14 cellular contexts compared by ENCODE assay signal in the genomic region with DNA sequence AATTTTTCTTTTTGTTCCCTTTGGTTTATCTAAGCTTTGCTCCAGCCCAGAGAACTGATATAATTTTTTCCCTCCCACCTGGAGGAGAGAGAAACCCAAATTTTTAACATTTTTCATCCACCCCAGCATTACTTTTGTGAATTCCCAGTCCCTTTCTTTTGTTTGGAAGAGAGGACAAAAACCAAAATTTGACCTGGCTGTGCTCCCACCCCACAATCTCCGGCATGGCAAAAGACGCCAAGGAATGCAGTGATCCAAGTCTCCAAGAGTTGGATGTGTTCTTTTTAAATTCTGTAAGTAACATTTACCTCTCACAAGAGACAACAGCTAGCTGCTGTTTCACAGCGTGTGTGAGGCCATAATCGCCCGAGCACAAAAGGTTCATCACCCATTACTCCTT. TPM values are rescaled to one million over a fixed set of nuclear protein-coding genes. Genes with fewer than 3 reads are reported as not detected.
DNase-seq lines count a peak whose midpoint lies in the region; ATAC-seq, FAIRE-seq and TF ChIP-seq lines count a peak whose summit lies in the region.
"Had no signal": no experiment of that assay in that cellular context is flagged by ENCODE, and none has a peak within 500 bp of the region (broad histone marks: within the 10 kb centered on the region; RNA-seq: fewer than 3 reads in every experiment).

No MANE protein-coding gene starts in this region.

- in situ Hi-C loops in HepG2 (cut with HindIII; ENCODE audit: extremely low pct_ligation_motif_present, low pct_unique_long_range_greater_than_20kb): no loop called here

- H4K20me1 ChIP-seq in HepG2 (ENCODE audit: insufficient read depth, low read length): no peaks in the 10 kb centered on the region

- TF ChIP-seq POLR2A in HepG2 (IDR thresholded peaks at IDR 0.05; ENCODE audit: insufficient read depth in 1 of 2, low read depth in 2 of 2, low read length in 2 of 2) (no peak), right lobe of liver (IDR thresholded peaks at IDR 0.05) (no peak)

- peaks cover 69% of the 10 kb centered on the region for H3K4me1 ChIP-seq in HepG2 (ENCODE audit: insufficient read depth, low read length)
- H3K4me1 ChIP-seq in right lobe of liver: no peaks in the 10 kb centered on the region
- no peaks in the 10 kb centered on the region for H3K4me1 ChIP-seq in aorta (ENCODE audit: control insufficient read depth in 1 of 2, insufficient read depth in 2 of 2, low read length in 2 of 2)
- H3K4me1 ChIP-seq: lower lobe of right lung had no signal

- CTCF ChIA-PET in HepG2 (lab: Yijun Ruan, JAX; ENCODE audit: low intra/inter-chr PET ratio, low total read pairs): no interaction called here

- peak overlapping the region; percentile 72 for H3K4me3 Mint-ChIP-seq in osteocyte (ENCODE audit: unreplicated experiment)
- H3K4me3 Mint-ChIP-seq: activated CD4-positive, alpha-beta memory T cell treated with anti-CD3 and anti-CD28 coated beads for 36 hours; activated naive CD4-positive, alpha-beta T cell treated with anti-CD3 and anti-CD28 coated beads, Interleukin-2, amount 50 U/mL, for 24 hours had no signal

- no peaks in the 10 kb centered on the region for H3K36me3 Mint-ChIP-seq in osteocyte (ENCODE audit: unreplicated experiment)
- H3K36me3 Mint-ChIP-seq: activated CD4-positive, alpha-beta memory T cell treated with anti-CD3 and anti-CD28 coated beads for 36 hours; activated naive CD4-positive, alpha-beta T cell treated with anti-CD3 and anti-CD28 coated beads, Interleukin-2, amount 50 U/mL, for 24 hours had no signal

- H3K27ac Mint-ChIP-seq in osteocyte (ENCODE audit: unreplicated experiment): peak overlapping the region; percentile 98
- H3K27ac Mint-ChIP-seq: activated CD4-positive, alpha-beta memory T cell treated with anti-CD3 and anti-CD28 coated beads for 36 hours; activated naive CD4-positive, alpha-beta T cell treated with anti-CD3 and anti-CD28 coated beads, Interleukin-2, amount 50 U/mL, for 24 hours had no signal

- peak overlapping the region; percentile 18; the same call in 1 of the 2 replicates for H3K9ac ChIP-seq in HepG2 (ENCODE audit: insufficient read depth, low read depth, low read length)

- H3K4me3 ChIP-seq in HepG2 (replicated peaks in 1 of 3; ENCODE audit: insufficient read depth in 1 of 3, low read depth in 2 of 3, low read length in 3 of 3) (no peak overlapping the region), right lobe of liver (no peak overlapping the region), fibroblast of the aortic adventitia (ENCODE audit: low read depth, low read length) (peak overlapping the region; percentile 34), aorta (ENCODE audit: low read length in 2 of 2) (peak overlapping the region in 1 of 2 donors; percentile 16)
- H3K4me3 ChIP-seq: lower lobe of right lung had no signal

- no peak overlapping the region for H3K4me2 ChIP-seq in HepG2 (ENCODE audit: low read depth, low read length)

- H3K9me3 ChIP-seq in HepG2 (ENCODE audit: low read length): no peaks in the 10 kb centered on the region
- no peaks in the 10 kb centered on the region for H3K9me3 ChIP-seq in right lobe of liver
- H3K9me3 ChIP-seq in aorta (ENCODE audit: control insufficient read depth, low read length): no peaks in the 10 kb centered on the region
- H3K9me3 ChIP-seq: lower lobe of right lung had no signal

- H3K27me3 ChIP-seq in HepG2 (ENCODE audit: control insufficient read depth in 1 of 2, insufficient read depth in 2 of 2, low read length in 2 of 2) (no peaks in the 10 kb centered on the region), right lobe of liver (peaks cover 0 to 4% of the 10 kb centered on the region in 2 donors), aorta (ENCODE audit: control insufficient read depth in 1 of 2, insufficient read depth in 2 of 2, low read length in 1 of 2) (no peaks in the 10 kb centered on the region)

- TF ChIP-seq EP300 in HepG2 (IDR thresholded peaks at IDR 0.05; ENCODE audit: low read depth in 2 of 2, low read length in 2 of 2) (no peak), HepG2 (CRISPR knock-in tag; IDR thresholded peaks at IDR 0.05; ENCODE audit: borderline replicate concordance) (no peak)

- DNase-seq in HepG2 (ENCODE audit: low spot score): no peak
- no peak for DNase-seq in right lobe of liver
- peak; percentile 68 for DNase-seq in fibroblast of the aortic adventitia (ENCODE audit: low read depth)
- no peak for DNase-seq in osteocyte (ENCODE audit: extremely low spot score, unreplicated experiment)
- DNase-seq in aorta: no peak
- no peak for DNase-seq in stimulated activated CD4-positive, alpha-beta T cell treated with anti-CD3 and anti-CD28 coated beads, Interleukin-1b, Interleukin-23, amount 100 ng/mL, for 48 hours
- no peak for DNase-seq in HPDE6-E6E7 (ENCODE audit: extremely low spot score)
- DNase-seq: activated CD4-positive, alpha-beta memory T cell treated with anti-CD3 and anti-CD28 coated beads for 36 hours; DMS53; lower lobe of right lung; PC-3 had no signal

- no peaks in the 10 kb centered on the region for H3K27me3 Mint-ChIP-seq in osteocyte (ENCODE audit: unreplicated experiment)
- H3K27me3 Mint-ChIP-seq: activated CD4-positive, alpha-beta memory T cell treated with anti-CD3 and anti-CD28 coated beads for 36 hours; activated naive CD4-positive, alpha-beta T cell treated with anti-CD3 and anti-CD28 coated beads, Interleukin-2, amount 50 U/mL, for 24 hours had no signal

- no peaks in the 10 kb centered on the region for H3K36me3 ChIP-seq in HepG2 (replicated peaks in 1 of 2; ENCODE audit: control insufficient read depth in 1 of 2, insufficient read depth in 2 of 2, low read length in 2 of 2)
- H3K36me3 ChIP-seq in right lobe of liver: no peaks in the 10 kb centered on the region
- no peaks in the 10 kb centered on the region for H3K36me3 ChIP-seq in aorta (ENCODE audit: control insufficient read depth in 1 of 2, insufficient read depth in 2 of 2, low read length in 1 of 2)
- H3K36me3 ChIP-seq: lower lobe of right lung had no signal

- ATAC-seq in HepG2 (no peak), right lobe of liver (no peak), aorta (ENCODE audit: low FRiP score) (no peak), GM18511 (IDR thresholded peaks at IDR 0.05; ENCODE audit: unreplicated experiment) (no peak)
- ATAC-seq: lower lobe of right lung, PC-3 had no signal

- peaks cover 9% of the 10 kb centered on the region for H3K9me3 Mint-ChIP-seq in osteocyte (ENCODE audit: unreplicated experiment)
- H3K9me3 Mint-ChIP-seq: activated CD4-positive, alpha-beta memory T cell treated with anti-CD3 and anti-CD28 coated beads for 36 hours; activated naive CD4-positive, alpha-beta T cell treated with anti-CD3 and anti-CD28 coated beads, Interleukin-2, amount 50 U/mL, for 24 hours had no signal

- TF ChIP-seq CTCF in HepG2 (CRISPR knock-in tag; IDR thresholded peaks at IDR 0.05) (no peak), right lobe of liver (IDR thresholded peaks at IDR 0.05) (no peak), fibroblast of the aortic adventitia (IDR thresholded peaks at IDR 0.05; ENCODE audit: insufficient read depth, low read length) (no peak), osteocyte (IDR thresholded peaks at IDR 0.05) (no peak)

- no peak for FAIRE-seq in HepG2 (lab: Jason Lieb, UNC)
- FAIRE-seq: GM12892 had no signal

- no peak overlapping the region for H3K27ac ChIP-seq in HepG2 (ENCODE audit: extremely low read length, insufficient read depth, low read length)
- no peak overlapping the region for H3K27ac ChIP-seq in right lobe of liver
- peak overlapping the region; percentile 36 to 80 for H3K27ac ChIP-seq in aorta (ENCODE audit: low read depth in 1 of 2, low read length in 2 of 2)
- H3K27ac ChIP-seq: lower lobe of right lung had no signal

- POLR2A ChIA-PET in HepG2 (lab: Yijun Ruan, JAX): no interaction called here

- no peak for TF ChIP-seq RAD21 in HepG2 (CRISPR knock-in tag; IDR thresholded peaks at IDR 0.05)

- intact Hi-C loops in HepG2 (cut with micrococcal nuclease; ENCODE audit: unreplicated experiment) (no loop called here), right lobe of liver (cut with DNase I) (no loop called here), aorta (cut with DNase I) (no loop called here)

- WGBS in HepG2 (ENCODE audit: low lambda C conversion rate): 94% methylated on average over 2 of the region's 5 CpGs
- 60% methylated on average over 5 of the region's 5 CpGs for WGBS in right lobe of liver (ENCODE audit: insufficient coverage, low coverage, low lambda C conversion rate, missing lambda C conversion rate)
- 4 to 22% methylated on average over 5 of the region's 5 CpGs for WGBS in aorta, 2 donors

- no TSS peak for BruUV-seq in HepG2 (replicated peaks; lab: Mats Ljungman, UMichigan)

- no peak overlapping the region for H2AFZ ChIP-seq in HepG2 (ENCODE audit: low read length)

- peaks cover 38% of the 10 kb centered on the region for H3K79me2 ChIP-seq in HepG2 (ENCODE audit: insufficient read depth, low read length)

- H3K4me1 Mint-ChIP-seq in osteocyte (ENCODE audit: unreplicated experiment): peaks cover 36% of the 10 kb centered on the region

RNA-seq across cellular contexts. Expression of a gene that starts 25.2 kb away (rescaled TPM):
- total RNA-seq in HepG2 (2016; rRNA removed; fragmentation: Illumina TruSeq; extraction: Trizol) (7.2 and 15.4 TPM in 2 replicates), right lobe of liver (1 to 10 TPM; 4.5 to 9.7 (median 6.7) TPM), fibroblast of the aortic adventitia (ENCODE audit: low replicate concordance) (9.8 and 16.8 TPM in 2 replicates), osteocyte (23.9 and 27.4 TPM in 2 replicates), aorta (10 to 100 TPM; 14.7 to 29.5 TPM)
- total RNA-seq in HepG2 (2016; cell fraction: cytosol; rRNA removed; fragmentation: Illumina TruSeq; extraction: Trizol; ENCODE audit: low read depth): 2.1 and 2.3 TPM in 2 replicates
- 7.6 and 13.8 TPM in 2 replicates for total RNA-seq in HepG2 (2016; cell fraction: insoluble cytoplasmic fraction; rRNA removed; fragmentation: Illumina TruSeq; extraction: Trizol)
- total RNA-seq in HepG2 (2016; cell fraction: membrane; rRNA removed; fragmentation: Illumina TruSeq; extraction: Trizol): 1.9 and 5.9 TPM in 2 replicates
- total RNA-seq in HepG2 (2016; cell fraction: nucleus; rRNA removed; fragmentation: Illumina TruSeq; extraction: Trizol): 15.4 and 17.3 TPM in 2 replicates
- polyA plus RNA-seq in HepG2 (2011; rRNA removed) (53.8 and 57.9 TPM in 2 replicates), aorta (10 to 100 TPM in 1 of 2 donors, 1 to 10 TPM in 1; 5.8 to 40.3 TPM)
- polyA plus RNA-seq in HepG2 (2011; cell fraction: cytosol; rRNA removed): 29.2 and 34.5 TPM in 2 replicates
- 350 and 359 TPM in 2 replicates for polyA plus RNA-seq in HepG2 (2011; cell fraction: nucleus; rRNA removed)
- 35.7 and 50.7 TPM in 2 replicates for polyA plus RNA-seq in HepG2 (2012)
- 0.57 and 0.66 TPM in 2 replicates for polyA plus RNA-seq in HepG2 (2016; cell fraction: cytosol; fragmentation: Illumina TruSeq; extraction: Trizol; ENCODE audit: low read depth)
- polyA plus RNA-seq in HepG2 (2016; cell fraction: insoluble cytoplasmic fraction; fragmentation: Illumina TruSeq; extraction: Trizol; ENCODE audit: low read depth): 6.2 and 6.3 TPM in 2 replicates
- polyA plus RNA-seq in HepG2 (2016; cell fraction: membrane; fragmentation: Illumina TruSeq; extraction: Trizol; ENCODE audit: low read depth): 1.8 and 2.6 TPM in 2 replicates
- 85.4 and 94.3 TPM in 2 replicates for polyA plus RNA-seq in HepG2 (2016; cell fraction: nucleus; fragmentation: Illumina TruSeq; extraction: Trizol; ENCODE audit: insufficient read depth, low read depth)
- 15.3 and 25.8 TPM in 2 replicates for polyA minus RNA-seq in HepG2 (2011; rRNA and poly(A)+ RNA removed; ENCODE audit: low replicate concordance)
- 9.8 and 10.2 TPM in 2 replicates for polyA minus RNA-seq in HepG2 (2011; cell fraction: cytosol; rRNA and poly(A)+ RNA removed)
- polyA minus RNA-seq in HepG2 (2011; cell fraction: nucleus; rRNA and poly(A)+ RNA removed): 62.5 and 68.2 TPM in 2 replicates

Comparison
In these comparisons a context has a peak if more than half of its experiments do, and no peak if none do; other contexts are left out.
1. H3K27ac ChIP-seq: peak in aorta (2 of 2); none in HepG2 (single experiment) and right lobe of liver (0 of 3).